Comparison of ENCODE assay signal across 14 cellular contexts in the genomic region with DNA sequence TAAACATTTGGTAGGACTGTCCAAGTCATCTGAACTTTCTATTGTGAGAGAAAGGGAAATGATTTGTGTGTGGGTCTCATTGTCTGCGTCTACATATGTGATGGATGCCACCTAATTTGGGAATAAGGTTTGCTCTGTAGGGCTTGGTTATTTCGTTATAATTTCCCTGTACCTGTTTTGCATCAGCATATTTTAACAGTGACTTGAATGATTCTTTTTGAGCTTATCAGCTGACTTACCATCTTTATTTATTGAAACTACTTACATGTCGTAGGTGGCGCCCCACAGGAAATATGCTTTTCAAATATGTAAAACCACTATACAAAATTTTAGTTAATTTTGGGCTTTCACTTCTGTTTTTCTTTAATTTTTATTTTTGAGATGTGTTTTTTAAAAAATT. TPM values are rescaled to one million over a fixed set of nuclear protein-coding genes. Genes with fewer than 3 reads are reported as not detected.
DNase-seq lines count a peak whose midpoint lies in the region; ATAC-seq and TF ChIP-seq lines count a peak whose summit lies in the region.
"Had no signal": no experiment of that assay in that cellular context is flagged by ENCODE, and none has a peak within 500 bp of the region (broad histone marks: within the 10 kb centered on the region; RNA-seq: fewer than 3 reads in every experiment).

No MANE protein-coding gene starts in this region.

- no peaks in the 10 kb centered on the region for H3K9me3 Mint-ChIP-seq in IgD-negative memory B cell
- H3K9me3 Mint-ChIP-seq: dendritic cell treated with granulocyte-macrophage colony-stimulating factor and Interleukin-4, amounts not matched to agents 40 ng/mL and 50 ng/mL, for 4 days had no signal

- ATAC-seq in GM19372 (IDR thresholded peaks at IDR 0.05; ENCODE audit: low read depth, unreplicated experiment) (peak; percentile 57), HG02763 (IDR thresholded peaks at IDR 0.05; ENCODE audit: unreplicated experiment) (peak; percentile 38), HG03196 (IDR thresholded peaks at IDR 0.05; ENCODE audit: unreplicated experiment) (no peak), left colon (no peak)

- H3K27ac Mint-ChIP-seq in IgD-negative memory B cell: peak overlapping the region; percentile 13 to 16 (median 14)
- H3K27ac Mint-ChIP-seq: dendritic cell treated with granulocyte-macrophage colony-stimulating factor and Interleukin-4, amounts not matched to agents 40 ng/mL and 50 ng/mL, for 4 days; progenitor cell of endocrine pancreas had no signal

- no peak for TF ChIP-seq CTCF in GM12865 (IDR thresholded peaks at IDR 0.05; ENCODE audit: insufficient read depth, low read depth, low read length, missing control alignments)

- intact Hi-C loops in left colon (cut with DNase I, micrococcal nuclease): no loop called here

- no peaks in the 10 kb centered on the region for H3K36me3 Mint-ChIP-seq in IgD-negative memory B cell

- H3K4me3 ChIP-seq in GM12865 (ENCODE audit: low read depth, low read length): no peak overlapping the region
- H3K4me3 ChIP-seq: adrenal gland, SJSA1 had no signal

- peak overlapping the region; percentile 20 to 81 (median 65) for H3K4me3 Mint-ChIP-seq in IgD-negative memory B cell
- H3K4me3 Mint-ChIP-seq: dendritic cell treated with granulocyte-macrophage colony-stimulating factor and Interleukin-4, amounts not matched to agents 40 ng/mL and 50 ng/mL, for 4 days had no signal

- DNase-seq in GM12865 (ENCODE audit: low read depth) (peak; percentile 67), left colon (no peak), SHP77 (lab: John Stamatoyannopoulos, UW) (no peak), OCI-M1 (lab: John Stamatoyannopoulos, UW) (no peak)
- DNase-seq: adrenal gland, midbrain had no signal

- H3K4me1 Mint-ChIP-seq in IgD-negative memory B cell: peaks cover 25 to 36% (median 36%) of the 10 kb centered on the region in 3 donors

- peaks cover 1% of the 10 kb centered on the region for H3K27me3 Mint-ChIP-seq in IgD-negative memory B cell
- H3K27me3 Mint-ChIP-seq: dendritic cell treated with granulocyte-macrophage colony-stimulating factor and Interleukin-4, amounts not matched to agents 40 ng/mL and 50 ng/mL, for 4 days; progenitor cell of endocrine pancreas had no signal

RNA-seq across cellular contexts. Expression of a gene that starts 56.5 kb away (rescaled TPM):
- 11.5 TPM for polyA plus RNA-seq in IgD-negative memory B cell
- total RNA-seq in left colon: 1 to 10 TPM; 6.0 to 9.4 TPM
- total RNA-seq: HT-29 had no signal

Comparison
In these comparisons a context has a peak if more than half of its experiments do, and no peak if none do; other contexts are left out.
1. ATAC-seq: peak in GM19372 (single experiment) and HG02763 (single experiment); none in HG03196 (single experiment) and left colon (single experiment).